In the genomic region with DNA sequence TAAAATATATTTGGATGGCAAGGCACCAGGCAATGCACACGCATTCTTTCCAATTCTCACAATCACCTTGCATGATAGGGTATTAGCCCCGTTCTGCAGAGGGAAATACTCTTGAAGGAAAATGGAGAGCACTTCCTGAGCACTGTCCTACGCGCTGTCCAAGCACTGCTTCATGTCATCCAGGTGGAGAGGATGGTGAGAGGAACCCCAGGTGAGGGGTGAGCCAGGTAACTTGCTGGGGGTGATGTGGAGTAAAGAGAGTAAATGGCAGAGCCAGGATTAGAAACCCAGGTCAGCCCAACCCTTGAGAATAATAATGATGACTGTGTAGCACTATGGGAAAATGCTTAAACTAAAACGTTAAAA, we compare ENCODE assay signal across 8 cellular contexts. TPM values are rescaled to one million over a fixed set of nuclear protein-coding genes. Genes with fewer than 3 reads are reported as not detected.
DNase-seq lines count a peak whose midpoint lies in the region; ATAC-seq, FAIRE-seq and TF ChIP-seq lines count a peak whose summit lies in the region.

No MANE protein-coding gene starts in this region.

- H3K36me3 ChIP-seq in GM12878 (ENCODE audit: control insufficient read depth in 2 of 2, insufficient read depth in 2 of 2, low read length in 1 of 2), result no peaks in the 10 kb centered on the region
- no peaks in the 10 kb centered on the region for H3K36me3 ChIP-seq in lower lobe of right lung
- no peaks in the 10 kb centered on the region for H3K36me3 ChIP-seq in upper lobe of right lung

- peak overlapping the region; percentile 75; the same call in 1 of the 2 replicates for H3K9ac ChIP-seq in GM12878 (ENCODE audit: control insufficient read depth, insufficient read depth, low read length)

- intact Hi-C loops in Right ventricle myocardium superior (cut with DNase I), result no loop called here
- intact Hi-C loops in left cardiac atrium (cut with DNase I), result no loop called here
- intact Hi-C loops in GM12878 (cut with micrococcal nuclease; ENCODE audit: unreplicated experiment), result no loop called here
- intact Hi-C loops in lower lobe of right lung (cut with DNase I), result no loop called here
- intact Hi-C loops in upper lobe of right lung (cut with DNase I), result no loop called here

- H2AFZ ChIP-seq in GM12878 (ENCODE audit: control insufficient read depth, low read depth, low read length), result peak overlapping the region; percentile 92

- SMC1A ChIA-PET in GM12878 (lab: Charles Lee; ENCODE audit: uncharacterized antibody, unreplicated experiment), result interaction anchor here (0.8 to 5.8 kb wide), 4 partner anchors 13 to 92 kb away, joined by 3 to 62 read pairs (median 4); no protein-coding TSS in a partner anchor

- TF ChIP-seq POLR2A in GM12878 (IDR thresholded peaks at IDR 0.05; ENCODE audit: low read depth, low read length), result no peak

- no peak for TF ChIP-seq EP300 in GM12878 (IDR thresholded peaks at IDR 0.05; ENCODE audit: borderline replicate concordance in 1 of 2, control insufficient read depth in 1 of 2, low read depth in 2 of 2, low read length in 2 of 2)

- H3K79me2 ChIP-seq in GM12878 (ENCODE audit: control insufficient read depth, insufficient read depth, low read length), result peaks cover 42% of the 10 kb centered on the region

- no peak for TF ChIP-seq RAD21 in GM12878 (IDR thresholded peaks at IDR 0.05; ENCODE audit: insufficient read depth, low read depth, low read length)

- H3K27ac ChIP-seq in GM12878 (ENCODE audit: control insufficient read depth, insufficient read depth), result no peak overlapping the region
- H3K27ac ChIP-seq in lower lobe of right lung, result peak overlapping the region; percentile 77
- H3K27ac ChIP-seq in upper lobe of right lung, result peak overlapping the region; percentile 81

- POLR2A ChIA-PET in GM12878 (lab: Charles Lee), result interaction anchor here (0.6 to 4.4 kb wide), 9 partner anchors 13 to 1215 kb away, joined by 3 to 63 read pairs (median 4); partner anchors contain the start of genes CCDC134 and TTLL12

- H3K27me3 ChIP-seq in GM12878 (replicated peaks in 1 of 2; ENCODE audit: control insufficient read depth in 2 of 2, insufficient read depth in 2 of 2, low read length in 1 of 2) (no peaks in the 10 kb centered on the region), lower lobe of right lung (ENCODE audit: low read depth) (no peaks in the 10 kb centered on the region), upper lobe of right lung (no peaks in the 10 kb centered on the region)

- peak overlapping the region; percentile 96 for H3K4me2 ChIP-seq in GM12878 (ENCODE audit: control insufficient read depth, insufficient read depth)

- in situ Hi-C loops in GM12878 (cut with MboI), result no loop called here

- ATAC-seq in Right ventricle myocardium superior (ENCODE audit: poor library complexity), result peak; percentile 1
- no peak for ATAC-seq in left cardiac atrium
- ATAC-seq in GM12878, result no peak
- no peak for ATAC-seq in lower lobe of right lung
- ATAC-seq in upper lobe of right lung, result no peak
- ATAC-seq in HG03520 (IDR thresholded peaks at IDR 0.05; ENCODE audit: unreplicated experiment), result no peak

- peaks cover 5% of the 10 kb centered on the region; the same call in 1 of the 2 replicates for H4K20me1 ChIP-seq in GM12878 (ENCODE audit: control insufficient read depth, insufficient read depth)

- TF ChIP-seq CTCF in GM12878 (IDR thresholded peaks at IDR 0.05 in 2 of 3, conservative IDR thresholded peaks at IDR 0.05 in 1 of 3; ENCODE audit: control insufficient read depth in 2 of 3, extremely low read depth in 1 of 3, insufficient read depth in 1 of 3, low read depth in 3 of 3, low read length in 3 of 3) (no peak), lower lobe of right lung (IDR thresholded peaks at IDR 0.05) (no peak), upper lobe of right lung (IDR thresholded peaks at IDR 0.05) (no peak)

- H3K9me3 ChIP-seq in GM12878 (replicated peaks; ENCODE audit: control insufficient read depth, insufficient read depth, low read length) (no peaks in the 10 kb centered on the region), lower lobe of right lung (no peaks in the 10 kb centered on the region), upper lobe of right lung (no peaks in the 10 kb centered on the region)

- 0% methylated on average over 5 of the region's 5 CpGs for WGBS in GM12878 (ENCODE audit: insufficient coverage, insufficient replicate concordance, low lambda C conversion rate, missing lambda C conversion rate)

- DNase-seq in Right ventricle myocardium superior, result no peak
- DNase-seq in left cardiac atrium, result no peak
- DNase-seq in GM12878 (ENCODE audit: low read depth, low spot score), result no peak
- DNase-seq in lower lobe of right lung, result no peak
- DNase-seq in upper lobe of right lung, result no peak
- no peak for DNase-seq in effector CD8-positive, alpha-beta T cell (lab: John Stamatoyannopoulos, UW)
- DNase-seq in anterior cingulate cortex (lab: John Stamatoyannopoulos, UW), result no peak

- H3K4me3 ChIP-seq in GM12878 (peak overlapping the region; percentile 80), lower lobe of right lung (peak overlapping the region; percentile 79), upper lobe of right lung (peak overlapping the region; percentile 64)

- H3K4me1 ChIP-seq in GM12878 (ENCODE audit: control insufficient read depth, insufficient read depth, low read length) (no peaks in the 10 kb centered on the region), lower lobe of right lung (peaks cover 34% of the 10 kb centered on the region), upper lobe of right lung (peaks cover 31% of the 10 kb centered on the region)

- TSS peak; percentile 97 for BruUV-seq in GM12878 (replicated peaks; lab: Mats Ljungman, UMichigan)

- no peak for FAIRE-seq in GM12878 (lab: Jason Lieb, UNC)

- CTCF ChIA-PET in GM12878 (lab: Yijun Ruan, JAX), result interaction anchor here (1.0 to 4.6 kb wide), 6 partner anchors 8 to 148 kb away, joined by 3 to 20 read pairs (median 6); no protein-coding TSS in a partner anchor

- RAD21 ChIA-PET in GM12878 (lab: Charles Lee; ENCODE audit: unreplicated experiment), result interaction anchor here (0.6 to 4.1 kb wide), 9 partner anchors 14 to 189 kb away, joined by 3 to 17 read pairs (median 3); no protein-coding TSS in a partner anchor

TF ChIP-seq in GM12878, 131 proteins besides CTCF, POLR2A, EP300 and RAD21:
- no peak for TF ChIP-seq BMI1 (IDR thresholded peaks at IDR 0.05; ENCODE audit: borderline replicate concordance)
- TF ChIP-seq CREM (IDR thresholded peaks at IDR 0.05; ENCODE audit: low read depth), result no peak
- peak; percentile 8 for TF ChIP-seq MEF2B (IDR thresholded peaks at IDR 0.05; ENCODE audit: partially characterized antibody, poor library complexity, severe bottlenecking)
- no peak for TF ChIP-seq CBFB (IDR thresholded peaks at IDR 0.05; ENCODE audit: low read depth)
- TF ChIP-seq EGR1 (IDR thresholded peaks at IDR 0.05; ENCODE audit: borderline replicate concordance in 1 of 2, low read depth in 2 of 2, low read length in 2 of 2), result no peak
- TF ChIP-seq ZNF207 (IDR thresholded peaks at IDR 0.05; ENCODE audit: borderline replicate concordance), result 0 out of 2 replicates have a peak, but pooled peaks have one; percentile 8
- TF ChIP-seq BCL11A (IDR thresholded peaks at IDR 0.05; ENCODE audit: low read depth, low read length), result no peak
- TF ChIP-seq LARP7 (IDR thresholded peaks at IDR 0.05), result 0 out of 2 replicates have a peak, but pooled peaks have one; percentile 23
- TF ChIP-seq SMARCA5 (IDR thresholded peaks at IDR 0.05), result 0 out of 2 replicates have a peak, but pooled peaks have one; percentile 16
TF ChIP-seq in GM12878: peak in this region for 4.

RNA-seq across cellular contexts. Expression of gene PACSIN2, which starts 0.7 kb away (rescaled TPM):
- total RNA-seq in Right ventricle myocardium superior (60.2 TPM), left cardiac atrium (10 to 100 TPM; 55.8 to 62.9 TPM), GM12878 (2014; rRNA removed) (26.4 and 27.5 TPM in 2 replicates), GM12878 (2014; rRNA removed; fragmentation: Illumina TruSeq; extraction: Trizol) (42.1 and 45.9 TPM in 2 replicates), GM12878 (2021) (78.7 and 80.6 TPM in 2 replicates), lower lobe of right lung (104 TPM), upper lobe of right lung (128 TPM)
- total RNA-seq in GM12878 (2013; cell fraction: nucleolus; rRNA removed), result 83.4 and 87.9 TPM in 2 replicates
- 24.4 TPM for polyA plus RNA-seq in GM12878 (2011; ENCODE audit: low read depth)
- polyA plus RNA-seq in GM12878 (2011; rRNA removed) (57.4 and 67.7 TPM in 2 replicates), GM12878 (2014; fragmentation: Illumina TruSeq; extraction: Trizol) (36.0 and 47.4 TPM in 2 replicates), GM12878 (2014; fragmentation: Nextera tagmentation; extraction: Ambion mirVana) (1 to 10 TPM in 1 of 2 experiments, under 1 TPM in 1; 0.93 to 1.6 TPM), GM12878 (2014; rRNA removed) (53.9 and 60.0 TPM in 2 replicates), GM12878 (2016; fragmentation: Nextera tagmentation; extraction: Ambion mirVana) (10 to 100 TPM; 46.3 to 49.5 TPM)
- 66.7 and 69.8 TPM in 2 replicates for polyA plus RNA-seq in GM12878 (2011; cell fraction: cytosol; rRNA removed)
- polyA plus RNA-seq in GM12878 (2011; cell fraction: nucleus; rRNA removed), result 83.2 and 88.8 TPM in 2 replicates
- polyA plus RNA-seq in GM12878 (2012), result 38.7 and 45.2 TPM in 2 replicates
- 36.6 and 45.8 TPM in 2 replicates for polyA minus RNA-seq in GM12878 (2011; rRNA and poly(A)+ RNA removed)
- polyA minus RNA-seq in GM12878 (2011; cell fraction: cytosol; rRNA and poly(A)+ RNA removed), result 13.4 and 13.5 TPM in 2 replicates
- polyA minus RNA-seq in GM12878 (2011; cell fraction: nucleus; rRNA and poly(A)+ RNA removed), result 12.2 and 18.0 TPM in 2 replicates
